ENCODE assay signal across 1 cellular context in the genomic region with DNA sequence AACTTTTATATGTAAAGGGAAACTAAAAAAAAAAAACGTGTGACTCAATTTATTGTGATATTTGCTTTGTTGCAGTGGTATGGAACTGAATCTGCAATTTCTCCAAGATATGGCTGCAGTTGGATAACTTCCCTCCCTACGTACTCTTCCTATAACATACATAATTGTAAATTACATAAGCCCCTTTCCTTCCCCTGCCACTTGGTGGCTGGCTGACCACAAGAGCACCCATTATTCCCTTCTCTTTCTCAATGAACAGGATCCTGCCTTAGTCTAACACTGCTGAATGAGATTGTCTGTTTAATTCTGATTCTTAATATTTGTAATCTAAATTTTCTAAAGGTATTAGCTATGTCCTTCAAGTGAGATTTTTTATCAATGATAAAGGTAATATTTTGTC.
TF ChIP-seq lines count a peak whose summit lies in the region.

No MANE protein-coding gene starts in this region.

TF ChIP-seq in HEK293T, 16 proteins besides CTCF, POLR2A, EP300 and RAD21:
- no peak for TF ChIP-seq TARDBP (IDR thresholded peaks at IDR 0.05)
- no peak for TF ChIP-seq PKNOX1 (IDR thresholded peaks at IDR 0.05)
- no peak for TF ChIP-seq SUZ12 (IDR thresholded peaks at IDR 0.05)
- no peak for TF ChIP-seq L3MBTL2 (conservative IDR thresholded peaks at IDR 0.05)
- no peak for TF ChIP-seq FOXM1 (IDR thresholded peaks at IDR 0.05; ENCODE audit: borderline replicate concordance)
- no peak for TF ChIP-seq ARNT (IDR thresholded peaks at IDR 0.05)
- TF ChIP-seq HDGF (IDR thresholded peaks at IDR 0.05; ENCODE audit: borderline replicate concordance) = no peak
- TF ChIP-seq NFRKB (IDR thresholded peaks at IDR 0.05) = no peak
- no peak for TF ChIP-seq BHLHE40 (IDR thresholded peaks at IDR 0.05; ENCODE audit: borderline replicate concordance)
- no peak for TF ChIP-seq ELF4 (IDR thresholded peaks at IDR 0.05)
- no peak for TF ChIP-seq SP1 (IDR thresholded peaks at IDR 0.05)
- no peak for TF ChIP-seq FOXK2 (IDR thresholded peaks at IDR 0.05)
- TF ChIP-seq ZNF384 (IDR thresholded peaks at IDR 0.05) = no peak
- no peak for TF ChIP-seq FOXA1 (IDR thresholded peaks at IDR 0.05)
- no peak for TF ChIP-seq LEF1 (IDR thresholded peaks at IDR 0.05; ENCODE audit: borderline replicate concordance)
- TF ChIP-seq CTBP1 (IDR thresholded peaks at IDR 0.05; ENCODE audit: borderline replicate concordance) = no peak
TF ChIP-seq in HEK293T: peak in this region for 0.
